8 cellular contexts compared by ENCODE assay signal in genomic region chr5:168409601-168410458, GRCh38.
DNase-seq lines count a peak whose midpoint lies in the region; ATAC-seq and TF ChIP-seq lines count a peak whose summit lies in the region.

No MANE protein-coding gene starts in this region.

- no peaks in the 10 kb centered on the region for H3K27me3 ChIP-seq in foreskin keratinocyte
- no peaks in the 10 kb centered on the region for H3K27me3 ChIP-seq in prostate gland (replicated peaks; ENCODE audit: insufficient read depth)
- no peaks in the 10 kb centered on the region for H3K27me3 ChIP-seq in endodermal cell (ENCODE audit: control insufficient read depth, insufficient read depth, low read length, poor library complexity, severe bottlenecking)

- peak; percentile 77 for ATAC-seq in HG02870 (IDR thresholded peaks at IDR 0.05; ENCODE audit: unreplicated experiment)
- ATAC-seq in foreskin keratinocyte = peak; percentile 65
- ATAC-seq in left lobe of liver = no peak

- H3K4me3 ChIP-seq in WI38 (ENCODE audit: low read depth, low read length) (peak overlapping the region; percentile 8; the same call in 1 of the 2 replicates), prostate gland (no peak overlapping the region), endodermal cell (ENCODE audit: low read length) (no peak overlapping the region)

- H3K27me3 Mint-ChIP-seq in type B pancreatic cell = no peaks in the 10 kb centered on the region
- H3K27me3 Mint-ChIP-seq in endodermal cell (ENCODE audit: insufficient read depth) = no peaks in the 10 kb centered on the region

- peaks cover 38% of the 10 kb centered on the region for H3K4me1 ChIP-seq in foreskin keratinocyte
- no peaks in the 10 kb centered on the region for H3K4me1 ChIP-seq in prostate gland (replicated peaks)
- no peaks in the 10 kb centered on the region for H3K4me1 ChIP-seq in endodermal cell (ENCODE audit: control insufficient read depth, insufficient read depth, low read length)

- H3K27ac ChIP-seq in foreskin keratinocyte (peak overlapping the region; percentile 37), prostate gland (no peak overlapping the region), endodermal cell (ENCODE audit: low read depth, low read length) (no peak overlapping the region)

- peak; percentile 77 for DNase-seq in COLO829 (ENCODE audit: low spot score)
- peak; percentile 34 to 63 for DNase-seq in foreskin keratinocyte
- no peak for DNase-seq in type B pancreatic cell (ENCODE audit: extremely low spot score, unreplicated experiment)
- no peak for DNase-seq in left lobe of liver (ENCODE audit: low spot score)
- DNase-seq in prostate gland (ENCODE audit: low spot score) = no peak
- DNase-seq in endodermal cell = no peak

- H3K36me3 ChIP-seq in prostate gland (no peaks in the 10 kb centered on the region), endodermal cell (ENCODE audit: control insufficient read depth, insufficient read depth, low read length) (no peaks in the 10 kb centered on the region)

- peaks cover 12% of the 10 kb centered on the region for H3K36me3 Mint-ChIP-seq in type B pancreatic cell
- H3K36me3 Mint-ChIP-seq in endodermal cell (ENCODE audit: low read depth) = peaks cover 11% of the 10 kb centered on the region

- H3K4me3 Mint-ChIP-seq in type B pancreatic cell = no peak overlapping the region
- no peak overlapping the region for H3K4me3 Mint-ChIP-seq in endodermal cell

- H3K9me3 Mint-ChIP-seq in type B pancreatic cell = no peaks in the 10 kb centered on the region
- H3K9me3 Mint-ChIP-seq in endodermal cell = no peaks in the 10 kb centered on the region

- peaks cover 12% of the 10 kb centered on the region for H3K4me1 Mint-ChIP-seq in type B pancreatic cell (ENCODE audit: unreplicated experiment)
- no peaks in the 10 kb centered on the region for H3K4me1 Mint-ChIP-seq in endodermal cell

- 58% methylated on average over 17 of the region's 17 CpGs for WGBS in prostate gland
- 90 to 92% methylated on average over 5 to 17 of the region's 17 CpGs for WGBS in endodermal cell (ENCODE audit: insufficient coverage in 1 of 2, insufficient read length in 1 of 2), 2 experiments

- H3K9ac ChIP-seq in endodermal cell (ENCODE audit: extremely low read depth, low read length, poor library complexity, severe bottlenecking) = no peak overlapping the region

- H3K27ac Mint-ChIP-seq in type B pancreatic cell (peak overlapping the region; percentile 52), endodermal cell (no peak overlapping the region)

- TF ChIP-seq CTCF in WI38 (IDR thresholded peaks at IDR 0.05; ENCODE audit: low read depth, low read length) (no peak), foreskin keratinocyte (conservative IDR thresholded peaks at IDR 0.05) (no peak), type B pancreatic cell (conservative IDR thresholded peaks at IDR 0.05) (no peak), prostate gland (IDR thresholded peaks at IDR 0.05) (no peak), endodermal cell (conservative IDR thresholded peaks at IDR 0.05) (no peak)

- intact Hi-C loops in prostate gland (cut with DNase I) = no loop called here

- H3K9me3 ChIP-seq in prostate gland (no peaks in the 10 kb centered on the region), endodermal cell (ENCODE audit: control insufficient read depth, low read length) (no peaks in the 10 kb centered on the region)

- TF ChIP-seq POLR2A in prostate gland (IDR thresholded peaks at IDR 0.05) = no peak

Comparison
In these comparisons a context has a peak if more than half of its experiments do, and no peak if none do; other contexts are left out.
1. DNase-seq: peak in COLO829 (single experiment) and foreskin keratinocyte (2 of 2); none in type B pancreatic cell (single experiment), left lobe of liver (single experiment), prostate gland (single experiment) and endodermal cell (single experiment).